Comparison of ENCODE assay signal across 14 cellular contexts in genomic region chr2:20179755-20180594, GRCh38. TPM values are rescaled to one million over a fixed set of nuclear protein-coding genes. Genes with fewer than 3 reads are reported as not detected.
DNase-seq lines count a peak whose midpoint lies in the region; ATAC-seq and TF ChIP-seq lines count a peak whose summit lies in the region.
"Had no signal": no experiment of that assay in that cellular context is flagged by ENCODE, and none has a peak within 500 bp of the region (broad histone marks: within the 10 kb centered on the region; RNA-seq: fewer than 3 reads in every experiment).

No MANE protein-coding gene starts in this region.

- H3K27ac Mint-ChIP-seq in activated CD8-positive, alpha-beta memory T cell treated with anti-CD3 and anti-CD28 coated beads, Interleukin-2, amount 10 ng/mL, durations not matched to agents 7 days and 5 days: no peak overlapping the region
- H3K27ac Mint-ChIP-seq in glutamatergic neuron (ENCODE audit: unreplicated experiment): no peak overlapping the region
- H3K27ac Mint-ChIP-seq: activated CD4-positive, alpha-beta memory T cell treated with anti-CD3 and anti-CD28 coated beads for 36 hours had no signal

- TF ChIP-seq CTCF in HEK293 (tag by site-specific recombination; IDR thresholded peaks at IDR 0.05): no peak
- TF ChIP-seq CTCF in Peyer's patch (IDR thresholded peaks at IDR 0.05): peak in 3 of 6 experiments; percentile 24 to 50 (median 39)
- TF ChIP-seq CTCF in glutamatergic neuron (IDR thresholded peaks at IDR 0.05; ENCODE audit: partially characterized antibody, unreplicated experiment): no peak

- no peaks in the 10 kb centered on the region for H3K36me3 Mint-ChIP-seq in activated CD8-positive, alpha-beta memory T cell treated with anti-CD3 and anti-CD28 coated beads, Interleukin-2, amount 10 ng/mL, durations not matched to agents 7 days and 5 days
- no peaks in the 10 kb centered on the region for H3K36me3 Mint-ChIP-seq in glutamatergic neuron (ENCODE audit: unreplicated experiment)
- H3K36me3 Mint-ChIP-seq: activated CD4-positive, alpha-beta memory T cell treated with anti-CD3 and anti-CD28 coated beads for 36 hours had no signal

- peaks cover 6% of the 10 kb centered on the region for H3K27me3 Mint-ChIP-seq in activated CD8-positive, alpha-beta memory T cell treated with anti-CD3 and anti-CD28 coated beads, Interleukin-2, amount 10 ng/mL, durations not matched to agents 7 days and 5 days
- H3K27me3 Mint-ChIP-seq in glutamatergic neuron (ENCODE audit: unreplicated experiment): peaks cover 4% of the 10 kb centered on the region
- H3K27me3 Mint-ChIP-seq: activated CD4-positive, alpha-beta memory T cell treated with anti-CD3 and anti-CD28 coated beads for 36 hours had no signal

- no peaks in the 10 kb centered on the region for H3K36me3 ChIP-seq in HEK293 (ENCODE audit: control insufficient read depth in 2 of 2, insufficient read depth in 1 of 2, low read length in 2 of 2)
- H3K36me3 ChIP-seq in Peyer's patch: no peaks in the 10 kb centered on the region
- H3K36me3 ChIP-seq: adrenal gland had no signal

- ATAC-seq in activated CD8-positive, alpha-beta memory T cell treated with anti-CD3 and anti-CD28 coated beads, Interleukin-2, amount 10 ng/mL, durations not matched to agents 7 days and 5 days: no peak
- ATAC-seq in GM19452 (IDR thresholded peaks at IDR 0.05; ENCODE audit: unreplicated experiment): no peak

- H3K4me1 ChIP-seq in HEK293 (ENCODE audit: control insufficient read depth, insufficient read depth, low read length) (no peaks in the 10 kb centered on the region), Peyer's patch (peaks cover 0 to 39% (median 1%) of the 10 kb centered on the region in 4 donors)
- H3K4me1 ChIP-seq: adrenal gland had no signal

- no peaks in the 10 kb centered on the region for H3K9me3 Mint-ChIP-seq in activated CD8-positive, alpha-beta memory T cell treated with anti-CD3 and anti-CD28 coated beads, Interleukin-2, amount 10 ng/mL, durations not matched to agents 7 days and 5 days (ENCODE audit: low read depth)
- peaks cover 4% of the 10 kb centered on the region for H3K9me3 Mint-ChIP-seq in glutamatergic neuron (ENCODE audit: unreplicated experiment)
- H3K9me3 Mint-ChIP-seq: activated CD4-positive, alpha-beta memory T cell treated with anti-CD3 and anti-CD28 coated beads for 36 hours had no signal

- POLR2A ChIA-PET in HEK293 (lab: Yijun Ruan, JAX): interaction anchor here (0.7 kb wide), 1 partner anchor 316 kb away, joined by 10 read pairs; no protein-coding TSS in a partner anchor

- no peak overlapping the region for H3K27ac ChIP-seq in HEK293 (ENCODE audit: extremely low read depth, low read depth, low read length)
- peak overlapping the region in 3 of 4 donors; percentile 75 to 96 (median 89) for H3K27ac ChIP-seq in Peyer's patch
- H3K27ac ChIP-seq: adrenal gland, GM23248 had no signal

- H3K9me3 ChIP-seq in HEK293 (ENCODE audit: control insufficient read depth, insufficient read depth, low read depth, low read length): no peaks in the 10 kb centered on the region
- no peaks in the 10 kb centered on the region for H3K9me3 ChIP-seq in Peyer's patch
- H3K9me3 ChIP-seq: adrenal gland had no signal

- no peak overlapping the region for H3K4me3 ChIP-seq in HEK293 (ENCODE audit: low read depth, low read length)
- no peak overlapping the region for H3K4me3 ChIP-seq in Peyer's patch
- H3K4me3 ChIP-seq: adrenal gland, GM23248 had no signal

- no peaks in the 10 kb centered on the region for H3K4me1 Mint-ChIP-seq in activated CD8-positive, alpha-beta memory T cell treated with anti-CD3 and anti-CD28 coated beads, Interleukin-2, amount 10 ng/mL, durations not matched to agents 7 days and 5 days
- H3K4me1 Mint-ChIP-seq in glutamatergic neuron (ENCODE audit: low read depth, unreplicated experiment): no peaks in the 10 kb centered on the region

- no peaks in the 10 kb centered on the region for H3K27me3 ChIP-seq in Peyer's patch
- H3K27me3 ChIP-seq: adrenal gland had no signal

- CTCF ChIA-PET in HEK293 (lab: Yijun Ruan, JAX): interaction anchor here (0.6 to 1.0 kb wide), 2 partner anchors 72 to 433 kb away, joined by 3 read pairs; no protein-coding TSS in a partner anchor
- CTCF ChIA-PET in activated CD8-positive, alpha-beta memory T cell treated with anti-CD3 and anti-CD28 coated beads, Interleukin-2, amount 10 ng/mL, durations not matched to agents 7 days and 5 days (lab: Charles Lee): no interaction called here

- DNase-seq in Peyer's patch (peak in 2 of 3 donors; percentile 88 to 90), iPS-NIHi11 (ENCODE audit: low spot score) (peak; percentile 87), renal cortical epithelial cell (ENCODE audit: low read depth) (peak; percentile 91), DMS79 treated with DMSO at 0.1 percent for 48 hours (lab: John Stamatoyannopoulos, UW) (no peak), glutamatergic neuron (no peak)
- DNase-seq in activated CD8-positive, alpha-beta memory T cell treated with anti-CD3 and anti-CD28 coated beads, Interleukin-2, amount 10 ng/mL, durations not matched to agents 7 days and 5 days: no peak
- DNase-seq: activated CD4-positive, alpha-beta memory T cell treated with anti-CD3 and anti-CD28 coated beads for 36 hours; DND-41; GM23248; NCI-H1105; RPMI8226 had no signal

- H3K4me3 Mint-ChIP-seq in activated CD8-positive, alpha-beta memory T cell treated with anti-CD3 and anti-CD28 coated beads, Interleukin-2, amount 10 ng/mL, durations not matched to agents 7 days and 5 days: no peak overlapping the region
- H3K4me3 Mint-ChIP-seq in glutamatergic neuron (ENCODE audit: unreplicated experiment): no peak overlapping the region
- H3K4me3 Mint-ChIP-seq: activated CD4-positive, alpha-beta memory T cell treated with anti-CD3 and anti-CD28 coated beads for 36 hours had no signal

- TF ChIP-seq POLR2A in Peyer's patch (IDR thresholded peaks at IDR 0.05): peak; percentile 28 to 77

TF ChIP-seq in HEK293, 187 proteins besides CTCF, POLR2A, EP300 and RAD21:
- TF ChIP-seq ZNF354C (tag by site-specific recombination; IDR thresholded peaks at IDR 0.05; ENCODE audit: borderline replicate concordance, low read depth): no peak
- TF ChIP-seq KLF1 (tag by site-specific recombination; IDR thresholded peaks at IDR 0.05): peak; percentile 39; the same call in 1 of the 2 replicates

RNA-seq across cellular contexts. Expression of gene SDC1, which starts 45.0 kb away (rescaled TPM):
- total RNA-seq in Peyer's patch (100 to 1,000 TPM in 3 of 4 donors, 10 to 100 TPM in 1; 25.6 to 343 (median 197) TPM), renal cortical epithelial cell (132 and 222 TPM in 2 replicates), glutamatergic neuron (ENCODE audit: unreplicated experiment) (0.93 TPM)
- under 1 TPM in 1 of 2 experiments, not detected in 1; 0.42 TPM for total RNA-seq in activated CD8-positive, alpha-beta memory T cell treated with anti-CD3 and anti-CD28 coated beads, Interleukin-2, amount 10 ng/mL, durations not matched to agents 7 days and 5 days

Comparison
In these comparisons a context has a peak if more than half of its experiments do, and no peak if none do; other contexts are left out.
1. DNase-seq: peak in Peyer's patch (2 of 3), iPS-NIHi11 (single experiment) and renal cortical epithelial cell (single experiment); none in DMS79 treated with DMSO at 0.1 percent for 48 hours (single experiment), activated CD8-positive, alpha-beta memory T cell treated with anti-CD3 and anti-CD28 coated beads, Interleukin-2, amount 10 ng/mL, durations not matched to agents 7 days and 5 days (single experiment) and glutamatergic neuron (single experiment).
2. RNA of gene SDC1, which starts 45.0 kb away (total RNA-seq): 132 to 222 TPM in renal cortical epithelial cell and 25.6 to 343 TPM in Peyer's patch; 0.93 TPM in glutamatergic neuron (single experiment) and 0.42 TPM in activated CD8-positive, alpha-beta memory T cell treated with anti-CD3 and anti-CD28 coated beads, Interleukin-2, amount 10 ng/mL, durations not matched to agents 7 days and 5 days; every median in the first group is over 10 times any median in the second.